ENCODE assay signal across 12 cellular contexts in genomic region chr11:122207505-122207904, GRCh38.
A peak's percentile ranks its signal among the peaks of the same experiment; 100 is the strongest.
DNase-seq lines count a peak whose midpoint lies in the region; ATAC-seq and TF ChIP-seq lines count a peak whose summit lies in the region.
"Had no signal": no experiment of that assay in that cellular context is flagged by ENCODE, and none has a peak within 500 bp of the region (broad histone marks: within the 10 kb centered on the region; RNA-seq: fewer than 3 reads in every experiment).

No MANE protein-coding gene starts in this region.

- peak overlapping the region in 3 of 5 experiments; percentile 18 to 82 (median 48) for H3K4me3 Mint-ChIP-seq in brain
- H3K4me3 Mint-ChIP-seq: CD8-positive, alpha-beta memory T cell had no signal

- H4K20me1 ChIP-seq in SK-N-SH (ENCODE audit: insufficient read depth): no peaks in the 10 kb centered on the region

- H3K36me3 ChIP-seq in SK-N-SH (replicated peaks in 1 of 2; ENCODE audit: control insufficient read depth in 1 of 2, insufficient read depth in 2 of 2, low read length in 1 of 2): no peaks in the 10 kb centered on the region
- H3K36me3 ChIP-seq: lower lobe of right lung had no signal

- intact Hi-C loops in right cardiac atrium (cut with DNase I): loop anchor here in 2 of 4 donors (10.0 kb wide), 2 partner anchors 103 to 183 kb away; no protein-coding TSS in a partner anchor

- TF ChIP-seq EP300 in SK-N-SH (IDR thresholded peaks at IDR 0.05; ENCODE audit: borderline replicate concordance in 1 of 2, low read depth in 1 of 2, low read length in 1 of 2): no peak

- H3K4me2 ChIP-seq in SK-N-SH: no peak overlapping the region

- TF ChIP-seq CTCF in brain (conservative IDR thresholded peaks at IDR 0.05) (no peak), SK-N-SH (IDR thresholded peaks at IDR 0.05) (no peak)

- H3F3A ChIP-seq in SK-N-SH (replicated peaks; ENCODE audit: insufficient read depth): peaks cover 23% of the 10 kb centered on the region

- H3K27me3 ChIP-seq in right cardiac atrium (ENCODE audit: control insufficient read depth, insufficient read depth) (no peaks in the 10 kb centered on the region), SK-N-SH (ENCODE audit: insufficient read depth) (no peaks in the 10 kb centered on the region)

- POLR2A ChIA-PET in SK-N-SH (lab: Yijun Ruan, JAX): no interaction called here

- H3K27ac ChIP-seq in right cardiac atrium (ENCODE audit: low read length) (peak overlapping the region; percentile 47), SK-N-SH (ENCODE audit: low read depth in 2 of 2, low read length in 1 of 2) (no peak overlapping the region; a peak in 1 of 4 replicates)
- H3K27ac ChIP-seq: lower lobe of right lung had no signal

- H3K9me3 Mint-ChIP-seq in brain: no peaks in the 10 kb centered on the region
- H3K9me3 Mint-ChIP-seq: CD8-positive, alpha-beta memory T cell had no signal

- peaks cover 6% of the 10 kb centered on the region for H3K79me2 ChIP-seq in SK-N-SH (ENCODE audit: insufficient read depth)

- H3K9ac ChIP-seq in SK-N-SH: no peak overlapping the region

- no peaks in the 10 kb centered on the region for H3K9me3 ChIP-seq in right cardiac atrium (ENCODE audit: control insufficient read depth, low read length)
- H3K9me3 ChIP-seq in SK-N-SH: no peaks in the 10 kb centered on the region
- H3K9me3 ChIP-seq: lower lobe of right lung had no signal

- no peaks in the 10 kb centered on the region for H3K27me3 Mint-ChIP-seq in brain

- H2AFZ ChIP-seq in SK-N-SH (ENCODE audit: low read depth): no peak overlapping the region

- peak; percentile 16 for DNase-seq in GM03348 (ENCODE audit: low spot score)
- peak in 2 of 3 donors; percentile 27 to 54 for DNase-seq in right cardiac atrium
- peak; percentile 69 for DNase-seq in stromal cell of bone marrow (ENCODE audit: low read depth)
- no peak for DNase-seq in activated CD4-positive, alpha-beta T cell treated with anti-CD3 and anti-CD28 coated beads for 4 hours
- no peak for DNase-seq in NCI-H146 (lab: John Stamatoyannopoulos, UW)
- no peak for DNase-seq in AML-193 (lab: John Stamatoyannopoulos, UW)
- DNase-seq in SK-N-SH: no peak
- DNase-seq: activated gamma-delta T cell; CD8-positive, alpha-beta memory T cell; lower lobe of right lung; NCI-H2081 had no signal

- peaks cover 13% of the 10 kb centered on the region for H3K4me1 ChIP-seq in right cardiac atrium (ENCODE audit: control insufficient read depth, insufficient read depth, low read length)
- peaks cover 16 to 29% of the 10 kb centered on the region in 2 experiments for H3K4me1 ChIP-seq in SK-N-SH (ENCODE audit: control insufficient read depth in 1 of 2, insufficient read depth in 2 of 2, low read depth in 1 of 2, low read length in 1 of 2)

- H3K4me1 Mint-ChIP-seq in brain: peaks cover 71% of the 10 kb centered on the region
- H3K4me1 Mint-ChIP-seq: CD8-positive, alpha-beta memory T cell had no signal

- no peak overlapping the region for H3K4me3 ChIP-seq in right cardiac atrium (ENCODE audit: low read length)
- H3K4me3 ChIP-seq in SK-N-SH (ENCODE audit: low read depth in 2 of 2, low read length in 1 of 2): no peak overlapping the region
- H3K4me3 ChIP-seq: lower lobe of right lung had no signal

- CTCF ChIA-PET in SK-N-SH (lab: Yijun Ruan, JAX): interaction anchor here (1.5 to 1.9 kb wide), 2 partner anchors 8 to 106 kb away, joined by 5 to 6 read pairs; no protein-coding TSS in a partner anchor

- TF ChIP-seq RAD21 in SK-N-SH (IDR thresholded peaks at IDR 0.05; ENCODE audit: low read length): no peak

- no peaks in the 10 kb centered on the region for H3K36me3 Mint-ChIP-seq in brain
- H3K36me3 Mint-ChIP-seq: CD8-positive, alpha-beta memory T cell had no signal

- 38% methylated on average over 8 of the region's 8 CpGs for WGBS in right cardiac atrium
- 94% methylated on average over 8 of the region's 8 CpGs for WGBS in SK-N-SH (ENCODE audit: low lambda C conversion rate)

- peak; percentile 39 to 56 for ATAC-seq in right cardiac atrium

- no peaks in the 10 kb centered on the region for H3K9me2 ChIP-seq in SK-N-SH

- peak overlapping the region in 4 of 5 experiments; percentile 22 to 95 (median 72) for H3K27ac Mint-ChIP-seq in brain
- H3K27ac Mint-ChIP-seq: CD8-positive, alpha-beta memory T cell had no signal

TF ChIP-seq in SK-N-SH, 30 proteins besides CTCF, POLR2A, EP300 and RAD21:
- no peak for TF ChIP-seq GATA2 (CRISPR knock-in tag; IDR thresholded peaks at IDR 0.05)
- no peak for TF ChIP-seq NRF1 (IDR thresholded peaks at IDR 0.05; ENCODE audit: low read depth, low read length)
- TF ChIP-seq SMC3 (IDR thresholded peaks at IDR 0.05; ENCODE audit: low read depth, low read length): no peak
- TF ChIP-seq MEF2A (IDR thresholded peaks at IDR 0.05; ENCODE audit: borderline replicate concordance, low read depth): no peak
- no peak for TF ChIP-seq GABPA (IDR thresholded peaks at IDR 0.05; ENCODE audit: low read depth)
- no peak for TF ChIP-seq EZH2phosphoT487 (IDR thresholded peaks at IDR 0.05; ENCODE audit: borderline replicate concordance, low read depth)
- TF ChIP-seq ELF1 (IDR thresholded peaks at IDR 0.05): no peak
- no peak for TF ChIP-seq RXRA (IDR thresholded peaks at IDR 0.05; ENCODE audit: borderline replicate concordance, low read depth)
- no peak for TF ChIP-seq TEAD4 (IDR thresholded peaks at IDR 0.05; ENCODE audit: borderline replicate concordance, insufficient read depth)
- TF ChIP-seq TAF1 (IDR thresholded peaks at IDR 0.05; ENCODE audit: borderline replicate concordance, low read depth, low read length): no peak
- TF ChIP-seq, protein P1, sequence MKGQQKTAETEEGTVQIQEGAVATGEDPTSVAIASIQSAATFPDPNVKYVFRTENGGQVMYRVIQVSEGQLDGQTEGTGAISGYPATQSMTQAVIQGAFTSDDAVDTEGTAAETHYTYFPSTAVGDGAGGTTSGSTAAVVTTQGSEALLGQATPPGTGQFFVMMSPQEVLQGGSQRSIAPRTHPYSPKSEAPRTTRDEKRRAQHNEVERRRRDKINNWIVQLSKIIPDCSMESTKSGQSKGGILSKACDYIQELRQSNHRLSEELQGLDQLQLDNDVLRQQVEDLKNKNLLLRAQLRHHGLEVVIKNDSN (IDR thresholded peaks at IDR 0.05; ENCODE audit: borderline replicate concordance, low read depth): no peak
- no peak for TF ChIP-seq SIN3A (IDR thresholded peaks at IDR 0.05; ENCODE audit: borderline replicate concordance, low read depth, low read length)
- TF ChIP-seq YY1 (IDR thresholded peaks at IDR 0.05; ENCODE audit: low read depth): no peak
- TF ChIP-seq CHD2 (IDR thresholded peaks at IDR 0.05; ENCODE audit: low read length, partially characterized antibody): no peak
- TF ChIP-seq USF2 (IDR thresholded peaks at IDR 0.05; ENCODE audit: borderline replicate concordance, low read depth, low read length): no peak
- TF ChIP-seq, protein P2, sequence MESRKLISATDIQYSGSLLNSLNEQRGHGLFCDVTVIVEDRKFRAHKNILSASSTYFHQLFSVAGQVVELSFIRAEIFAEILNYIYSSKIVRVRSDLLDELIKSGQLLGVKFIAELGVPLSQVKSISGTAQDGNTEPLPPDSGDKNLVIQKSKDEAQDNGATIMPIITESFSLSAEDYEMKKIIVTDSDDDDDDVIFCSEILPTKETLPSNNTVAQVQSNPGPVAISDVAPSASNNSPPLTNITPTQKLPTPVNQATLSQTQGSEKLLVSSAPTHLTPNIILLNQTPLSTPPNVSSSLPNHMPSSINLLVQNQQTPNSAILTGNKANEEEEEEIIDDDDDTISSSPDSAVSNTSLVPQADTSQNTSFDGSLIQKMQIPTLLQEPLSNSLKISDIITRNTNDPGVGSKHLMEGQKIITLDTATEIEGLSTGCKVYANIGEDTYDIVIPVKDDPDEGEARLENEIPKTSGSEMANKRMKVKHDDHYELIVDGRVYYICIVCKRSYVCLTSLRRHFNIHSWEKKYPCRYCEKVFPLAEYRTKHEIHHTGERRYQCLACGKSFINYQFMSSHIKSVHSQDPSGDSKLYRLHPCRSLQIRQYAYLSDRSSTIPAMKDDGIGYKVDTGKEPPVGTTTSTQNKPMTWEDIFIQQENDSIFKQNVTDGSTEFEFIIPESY (IDR thresholded peaks at IDR 0.05; ENCODE audit: borderline replicate concordance, low read depth): no peak
- no peak for TF ChIP-seq REST (IDR thresholded peaks at IDR 0.05; ENCODE audit: low read depth, low read length)
- no peak for TF ChIP-seq JUND (IDR thresholded peaks at IDR 0.05)
- TF ChIP-seq FOSL2 (IDR thresholded peaks at IDR 0.05; ENCODE audit: borderline replicate concordance, low read depth): no peak
TF ChIP-seq in SK-N-SH: peak in this region for 0.

Comparison
In these comparisons a context has a peak if more than half of its experiments do, and no peak if none do; other contexts are left out.
1. DNase-seq: peak in GM03348 (single experiment), right cardiac atrium (2 of 3) and stromal cell of bone marrow (single experiment); none in activated CD4-positive, alpha-beta T cell treated with anti-CD3 and anti-CD28 coated beads for 4 hours (0 of 2), NCI-H146 (single experiment), AML-193 (0 of 2) and SK-N-SH (single experiment).